9 cellular contexts compared by ENCODE assay signal in the genomic region with DNA sequence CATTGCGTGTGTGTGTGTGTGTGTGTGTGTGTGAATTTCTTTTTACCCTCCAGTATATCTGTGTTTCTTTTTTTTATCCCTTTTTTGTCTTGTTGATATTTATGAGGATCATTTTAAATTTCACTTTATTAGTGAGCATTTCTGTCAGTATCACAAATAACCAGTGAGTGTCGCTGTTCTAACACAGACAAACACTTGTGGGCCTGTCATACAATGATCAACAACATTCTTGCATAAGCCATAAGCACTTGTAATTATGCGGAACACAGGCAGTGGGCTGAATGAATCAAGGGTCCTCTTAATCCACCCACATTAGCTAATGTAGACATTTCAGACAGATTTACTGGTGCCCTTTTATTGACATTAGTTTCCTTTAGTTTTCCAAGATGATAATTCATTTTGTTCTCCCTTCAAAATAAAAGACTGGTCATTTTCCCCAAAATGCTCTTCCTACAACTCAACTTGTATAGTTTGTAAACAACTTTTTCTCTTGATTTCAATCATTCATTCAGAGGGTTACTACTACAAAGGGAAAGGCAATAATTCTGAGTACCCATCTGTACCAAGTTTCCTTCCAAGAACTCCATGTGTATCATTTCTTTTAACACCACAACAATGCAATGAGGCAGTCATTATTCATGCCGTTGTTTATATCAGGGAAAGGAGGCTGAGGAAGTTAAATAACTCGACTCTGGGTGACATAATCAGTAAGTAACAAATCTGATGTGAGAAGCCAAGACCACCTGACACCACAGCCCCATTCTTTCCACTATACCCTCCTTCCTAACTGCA. TPM values are rescaled to one million over a fixed set of nuclear protein-coding genes. Genes with fewer than 3 reads are reported as not detected.
DNase-seq lines count a peak whose midpoint lies in the region; ATAC-seq and TF ChIP-seq lines count a peak whose summit lies in the region.
"Had no signal": no experiment of that assay in that cellular context is flagged by ENCODE, and none has a peak within 500 bp of the region (broad histone marks: within the 10 kb centered on the region; RNA-seq: fewer than 3 reads in every experiment).

No MANE protein-coding gene starts in this region.

- intact Hi-C loops in colonic mucosa (cut with DNase I), result loop anchor here (5.0 to 10.0 kb wide), 3 partner anchors 355 to 860 kb away; no protein-coding TSS in a partner anchor
- intact Hi-C loops in activated T-helper 1 cell treated with anti-CD3 and anti-CD28 coated beads, Interleukin-12 subunit alpha, Interleukin-12 subunit beta, Interleukin-2, Interleukin-4 antibody, amounts not matched to agents 30 ng/mL and 10 ng/mL and 1 ng/mL, durations not matched to agents 14 hours and 24 hours and 36 hours (cut with micrococcal nuclease), result loop anchor here (5.0 kb wide), 1 partner anchor 1190 kb away; no protein-coding TSS in a partner anchor

- H3K4me1 Mint-ChIP-seq in activated T-helper 1 cell treated with anti-CD3 and anti-CD28 coated beads, Interleukin-12 subunit alpha, Interleukin-12 subunit beta, Interleukin-2, Interleukin-4 antibody, amounts not matched to agents 30 ng/mL and 10 ng/mL and 1 ng/mL, durations not matched to agents 14 hours and 24 hours and 36 hours (ENCODE audit: low read depth), result no peaks in the 10 kb centered on the region
- H3K4me1 Mint-ChIP-seq: natural killer cell had no signal

- DNase-seq in Caki2 (ENCODE audit: low read depth) (peak; percentile 14), NCI-H774 (lab: John Stamatoyannopoulos, UW) (peak; percentile 34), colonic mucosa (no peak), lung microvascular endothelial cell (ENCODE audit: low read depth in 2 of 2) (peak; percentile 73 to 75)
- DNase-seq in activated T-helper 1 cell treated with anti-CD3 and anti-CD28 coated beads, Interleukin-12 subunit alpha, Interleukin-12 subunit beta, Interleukin-2, Interleukin-4 antibody, amounts not matched to agents 30 ng/mL and 10 ng/mL and 1 ng/mL, durations not matched to agents 14 hours and 24 hours and 36 hours (ENCODE audit: low spot score), result no peak
- DNase-seq in central memory CD4-positive, alpha-beta T cell, result no peak
- DNase-seq: natural killer cell had no signal

- no peaks in the 10 kb centered on the region for H3K27me3 Mint-ChIP-seq in activated T-helper 1 cell treated with anti-CD3 and anti-CD28 coated beads, Interleukin-12 subunit alpha, Interleukin-12 subunit beta, Interleukin-2, Interleukin-4 antibody, amounts not matched to agents 30 ng/mL and 10 ng/mL and 1 ng/mL, durations not matched to agents 14 hours and 24 hours and 36 hours (ENCODE audit: insufficient read depth)

- no peaks in the 10 kb centered on the region for H3K4me1 ChIP-seq in colonic mucosa

- no peaks in the 10 kb centered on the region for H3K27me3 ChIP-seq in colonic mucosa

- TF ChIP-seq CTCF in colonic mucosa (IDR thresholded peaks at IDR 0.05), result peak; percentile 53

- H3K27ac Mint-ChIP-seq in activated T-helper 1 cell treated with anti-CD3 and anti-CD28 coated beads, Interleukin-12 subunit alpha, Interleukin-12 subunit beta, Interleukin-2, Interleukin-4 antibody, amounts not matched to agents 30 ng/mL and 10 ng/mL and 1 ng/mL, durations not matched to agents 14 hours and 24 hours and 36 hours, result no peak overlapping the region
- H3K27ac Mint-ChIP-seq: natural killer cell had no signal

- ATAC-seq in GM19397 (IDR thresholded peaks at IDR 0.05; ENCODE audit: unreplicated experiment) (peak; percentile 64), HG03442 (IDR thresholded peaks at IDR 0.05; ENCODE audit: unreplicated experiment) (peak; percentile 89)

- H3K27ac ChIP-seq in colonic mucosa, result no peak overlapping the region

- in situ Hi-C loops in Caki2 (cut with HindIII; ENCODE audit: low pct_unique_long_range_greater_than_20kb, low sequenced_read_pairs), result no loop called here

- no peaks in the 10 kb centered on the region for H3K9me3 ChIP-seq in colonic mucosa

- H3K36me3 Mint-ChIP-seq in activated T-helper 1 cell treated with anti-CD3 and anti-CD28 coated beads, Interleukin-12 subunit alpha, Interleukin-12 subunit beta, Interleukin-2, Interleukin-4 antibody, amounts not matched to agents 30 ng/mL and 10 ng/mL and 1 ng/mL, durations not matched to agents 14 hours and 24 hours and 36 hours (ENCODE audit: low read depth), result no peaks in the 10 kb centered on the region
- H3K36me3 Mint-ChIP-seq: natural killer cell had no signal

- no peak overlapping the region for H3K9ac ChIP-seq in colonic mucosa (ENCODE audit: low read depth in 2 of 2, low read length in 2 of 2)

- no peak overlapping the region for H3K4me3 Mint-ChIP-seq in activated T-helper 1 cell treated with anti-CD3 and anti-CD28 coated beads, Interleukin-12 subunit alpha, Interleukin-12 subunit beta, Interleukin-2, Interleukin-4 antibody, amounts not matched to agents 30 ng/mL and 10 ng/mL and 1 ng/mL, durations not matched to agents 14 hours and 24 hours and 36 hours
- H3K4me3 Mint-ChIP-seq: natural killer cell had no signal

- no peaks in the 10 kb centered on the region for H3K9me3 Mint-ChIP-seq in activated T-helper 1 cell treated with anti-CD3 and anti-CD28 coated beads, Interleukin-12 subunit alpha, Interleukin-12 subunit beta, Interleukin-2, Interleukin-4 antibody, amounts not matched to agents 30 ng/mL and 10 ng/mL and 1 ng/mL, durations not matched to agents 14 hours and 24 hours and 36 hours
- H3K9me3 Mint-ChIP-seq: natural killer cell had no signal

- no peaks in the 10 kb centered on the region for H3K36me3 ChIP-seq in colonic mucosa

- no peak overlapping the region for H3K4me3 ChIP-seq in colonic mucosa

RNA-seq across cellular contexts. Expression of a gene that starts 34.6 kb away (rescaled TPM):
- total RNA-seq in Caki2 (2014; rRNA removed; shearing (Covaris generic); ENCODE audit: low replicate concordance), result not detected in 2 replicates
- total RNA-seq in colonic mucosa (under 1 TPM; 0.12 to 0.13 TPM), lung microvascular endothelial cell (not detected in 2 replicates)
- not detected in 2 replicates for total RNA-seq in activated T-helper 1 cell treated with anti-CD3 and anti-CD28 coated beads, Interleukin-12 subunit alpha, Interleukin-12 subunit beta, Interleukin-2, Interleukin-4 antibody, amounts not matched to agents 30 ng/mL and 10 ng/mL and 1 ng/mL, durations not matched to agents 14 hours and 24 hours and 36 hours
- total RNA-seq: natural killer cell had no signal

Comparison
In these comparisons a context has a peak if more than half of its experiments do, and no peak if none do; other contexts are left out.
1. DNase-seq: peak in Caki2 (single experiment), NCI-H774 (single experiment) and lung microvascular endothelial cell (2 of 2); none in colonic mucosa (single experiment), activated T-helper 1 cell treated with anti-CD3 and anti-CD28 coated beads, Interleukin-12 subunit alpha, Interleukin-12 subunit beta, Interleukin-2, Interleukin-4 antibody, amounts not matched to agents 30 ng/mL and 10 ng/mL and 1 ng/mL, durations not matched to agents 14 hours and 24 hours and 36 hours (single experiment) and central memory CD4-positive, alpha-beta T cell (single experiment).